ENCODE assay signal across 8 cellular contexts in the genomic region with DNA sequence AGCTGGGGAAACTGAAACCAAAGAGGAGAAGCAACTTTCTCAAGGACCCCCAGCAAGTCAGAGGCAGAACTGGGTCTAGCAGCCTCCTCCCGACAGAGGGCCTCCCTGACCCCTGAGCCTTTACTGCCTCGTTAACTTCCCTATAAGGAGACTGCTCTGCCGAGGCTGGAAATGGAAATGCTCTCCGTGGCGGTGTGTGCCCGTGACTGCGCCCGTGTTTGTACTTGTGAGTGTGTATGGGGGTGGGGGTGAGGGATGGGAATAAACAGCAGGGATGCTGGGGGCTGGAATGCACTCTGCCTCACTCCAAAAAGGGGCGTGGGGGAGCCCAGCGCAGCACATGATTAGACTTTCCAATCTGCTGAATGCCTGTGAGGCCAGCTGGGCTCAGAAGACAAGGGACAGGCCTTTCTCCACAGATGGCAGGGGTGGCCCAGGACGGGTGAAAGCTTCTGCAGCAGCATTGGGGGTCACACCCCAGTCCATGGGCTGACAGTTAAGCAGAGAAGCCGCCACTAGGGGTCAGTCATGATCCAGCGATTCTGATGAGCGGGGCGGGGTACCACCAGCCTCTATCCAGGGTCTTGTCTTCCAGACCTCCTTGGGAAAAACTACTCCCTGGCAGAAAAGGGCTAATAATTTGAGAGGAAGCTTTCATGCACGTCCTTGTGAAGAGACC. TPM values are rescaled to one million over a fixed set of nuclear protein-coding genes. Genes with fewer than 3 reads are reported as not detected.
DNase-seq lines count a peak whose midpoint lies in the region; ATAC-seq and TF ChIP-seq lines count a peak whose summit lies in the region.

No MANE protein-coding gene starts in this region.

- no peaks in the 10 kb centered on the region for H3K36me3 ChIP-seq in esophagus squamous epithelium

- peaks cover 6 to 7% of the 10 kb centered on the region in 2 donors for H3K4me1 Mint-ChIP-seq in natural killer cell

- ATAC-seq in GM19035 (IDR thresholded peaks at IDR 0.05; ENCODE audit: unreplicated experiment) (peak; percentile 58), natural killer cell (peak; percentile 58 to 81 (median 59)), HG02763 (IDR thresholded peaks at IDR 0.05; ENCODE audit: unreplicated experiment) (no peak)

- no peaks in the 10 kb centered on the region for H3K9me3 ChIP-seq in esophagus squamous epithelium

- H3K36me3 Mint-ChIP-seq in natural killer cell: no peaks in the 10 kb centered on the region

- no peak overlapping the region for H3K27ac ChIP-seq in esophagus squamous epithelium

- DNase-seq in AG10803 (ENCODE audit: low read depth) (peak; percentile 14), NCI-H69 (lab: John Stamatoyannopoulos, UW) (peak; percentile 54), esophagus squamous epithelium (lab: John Stamatoyannopoulos, UW) (peak; percentile 5), natural killer cell (peak; percentile 21)
- DNase-seq in activated CD8-positive, alpha-beta memory T cell treated with anti-CD3 and anti-CD28 coated beads, Interleukin-2, amount 50 U/mL, for 48 hours: peak; percentile 86
- peak in 5 of 6 experiments; percentile 26 to 50 (median 41) for DNase-seq in stimulated activated naive CD4-positive, alpha-beta T cell (lab: John Stamatoyannopoulos, UW)

- TF ChIP-seq CTCF in AG10803 (conservative IDR thresholded peaks at IDR 0.05; ENCODE audit: low read length) (peak; percentile 63), esophagus squamous epithelium (IDR thresholded peaks at IDR 0.05) (peak; percentile 21 to 72 (median 58)), natural killer cell (IDR thresholded peaks at IDR 0.05) (peak; percentile 44)

- no peak for TF ChIP-seq POLR2A in esophagus squamous epithelium (IDR thresholded peaks at IDR 0.05)

- no peaks in the 10 kb centered on the region for H3K27me3 ChIP-seq in esophagus squamous epithelium

- H3K9me3 Mint-ChIP-seq in natural killer cell: no peaks in the 10 kb centered on the region

- H3K4me3 Mint-ChIP-seq in natural killer cell: no peak overlapping the region

- H3K27me3 Mint-ChIP-seq in natural killer cell (ENCODE audit: low read depth in 2 of 2): peaks cover 7 to 13% of the 10 kb centered on the region in 2 donors

- intact Hi-C loops in esophagus squamous epithelium (cut with DNase I): no loop called here
- intact Hi-C loops in natural killer cell (cut with micrococcal nuclease): loop anchor here (2.0 kb wide), 1 partner anchor 354 kb away; no protein-coding TSS in a partner anchor

- no peak overlapping the region for H3K27ac Mint-ChIP-seq in natural killer cell

- H3K4me3 ChIP-seq in AG10803 (ENCODE audit: low read length) (peak overlapping the region; percentile 34), esophagus squamous epithelium (peak overlapping the region in 2 of 4 donors; percentile 19 to 50)

- 5 to 7% methylated on average over 2 to 4 of the region's 16 CpGs for WGBS in esophagus squamous epithelium, 2 donors

- peaks cover 8 to 15% (median 10%) of the 10 kb centered on the region in 3 donors for H3K4me1 ChIP-seq in esophagus squamous epithelium

RNA-seq across cellular contexts. Expression of a gene that starts 26.8 kb away (rescaled TPM):
- total RNA-seq in esophagus squamous epithelium (10 to 100 TPM; 18.9 to 33.0 (median 29.8) TPM), natural killer cell (10 to 100 TPM; 27.9 to 34.2 (median 31.4) TPM)

RNA-seq across cellular contexts. Expression of a gene that starts 27.2 kb away (rescaled TPM):
- total RNA-seq in esophagus squamous epithelium (10 to 100 TPM; 18.9 to 26.5 (median 21.6) TPM), natural killer cell (10 to 100 TPM in 1 of 3 donors, 1 to 10 TPM in 2; 8.4 to 10.4 (median 8.7) TPM)

Comparison
In these comparisons a context has a peak if more than half of its experiments do, and no peak if none do; other contexts are left out.
1. DNase-seq: peak in every context shown above with its lines; median percentile 86 in activated CD8-positive, alpha-beta memory T cell treated with anti-CD3 and anti-CD28 coated beads, Interleukin-2, amount 50 U/mL, for 48 hours; 54 in NCI-H69; 41 in stimulated activated naive CD4-positive, alpha-beta T cell; 21 in natural killer cell; 14 in AG10803; 5 in esophagus squamous epithelium.